16 cellular contexts compared by ENCODE assay signal in genomic region chr17:17798573-17799255, GRCh38. TPM values are rescaled to one million over a fixed set of nuclear protein-coding genes. Genes with fewer than 3 reads are reported as not detected.
DNase-seq lines count a peak whose midpoint lies in the region; ATAC-seq and TF ChIP-seq lines count a peak whose summit lies in the region.
"Had no signal": no experiment of that assay in that cellular context is flagged by ENCODE, and none has a peak within 500 bp of the region (broad histone marks: within the 10 kb centered on the region; RNA-seq: fewer than 3 reads in every experiment).

No MANE protein-coding gene starts in this region.

- no peak overlapping the region for H3K4me3 Mint-ChIP-seq in activated naive CD8-positive, alpha-beta T cell treated with anti-CD3 and anti-CD28 coated beads, Interleukin-2, amount 10 ng/mL, durations not matched to agents 7 days and 5 days
- no peak overlapping the region for H3K4me3 Mint-ChIP-seq in activated naive CD8-positive, alpha-beta T cell treated with anti-CD3 and anti-CD28 coated beads, Interleukin-2, amount 50 U/mL, for 24 hours
- no peak overlapping the region for H3K4me3 Mint-ChIP-seq in endodermal cell
- H3K4me3 Mint-ChIP-seq in activated CD8-positive, alpha-beta T cell treated with anti-CD3 and anti-CD28 coated beads for 36 hours, result no peak overlapping the region
- H3K4me3 Mint-ChIP-seq: B cell; CD4-positive, alpha-beta T cell; HFFc6 had no signal

- TF ChIP-seq CTCF in endodermal cell (conservative IDR thresholded peaks at IDR 0.05) (no peak), gastroesophageal sphincter (IDR thresholded peaks at IDR 0.05) (no peak)
- no peak for TF ChIP-seq CTCF in activated CD8-positive, alpha-beta T cell treated with anti-CD3 and anti-CD28 coated beads for 36 hours (IDR thresholded peaks at IDR 0.05)

- DNase-seq in activated naive CD8-positive, alpha-beta T cell treated with anti-CD3 and anti-CD28 coated beads, Interleukin-2, amount 10 ng/mL, durations not matched to agents 7 days and 5 days, result no peak
- no peak for DNase-seq in activated naive CD8-positive, alpha-beta T cell treated with anti-CD3 and anti-CD28 coated beads, Interleukin-2, amount 50 U/mL, for 24 hours
- DNase-seq in H7 (peak; percentile 56), endodermal cell (peak; percentile 52)
- no peak for DNase-seq in activated CD8-positive, alpha-beta T cell treated with anti-CD3 and anti-CD28 coated beads for 36 hours
- DNase-seq in stimulated activated CD4-positive, alpha-beta T cell treated with anti-CD3 and anti-CD28 coated beads, Interleukin-4, amount 100 ng/mL, for 1 hour, result no peak
- DNase-seq: 8988T; Caco-2; CD4-positive, alpha-beta T cell; GM23248; HCEC 1CT; HFFc6 had no signal

- H3K9me3 Mint-ChIP-seq in activated naive CD8-positive, alpha-beta T cell treated with anti-CD3 and anti-CD28 coated beads, Interleukin-2, amount 10 ng/mL, durations not matched to agents 7 days and 5 days, result no peaks in the 10 kb centered on the region
- no peaks in the 10 kb centered on the region for H3K9me3 Mint-ChIP-seq in activated naive CD8-positive, alpha-beta T cell treated with anti-CD3 and anti-CD28 coated beads, Interleukin-2, amount 50 U/mL, for 24 hours
- no peaks in the 10 kb centered on the region for H3K9me3 Mint-ChIP-seq in endodermal cell
- H3K9me3 Mint-ChIP-seq in activated CD8-positive, alpha-beta T cell treated with anti-CD3 and anti-CD28 coated beads for 36 hours, result no peaks in the 10 kb centered on the region
- H3K9me3 Mint-ChIP-seq: CD4-positive, alpha-beta T cell; HFFc6; IgD-negative memory B cell had no signal

- no peak overlapping the region for H3K9ac ChIP-seq in endodermal cell (ENCODE audit: extremely low read depth, low read length, poor library complexity, severe bottlenecking)
- H3K9ac ChIP-seq: GM23248 had no signal

- no peaks in the 10 kb centered on the region for H3K27me3 Mint-ChIP-seq in activated naive CD8-positive, alpha-beta T cell treated with anti-CD3 and anti-CD28 coated beads, Interleukin-2, amount 10 ng/mL, durations not matched to agents 7 days and 5 days
- no peaks in the 10 kb centered on the region for H3K27me3 Mint-ChIP-seq in activated naive CD8-positive, alpha-beta T cell treated with anti-CD3 and anti-CD28 coated beads, Interleukin-2, amount 50 U/mL, for 24 hours
- peaks cover 3% of the 10 kb centered on the region for H3K27me3 Mint-ChIP-seq in endodermal cell (ENCODE audit: insufficient read depth)
- H3K27me3 Mint-ChIP-seq in activated CD8-positive, alpha-beta T cell treated with anti-CD3 and anti-CD28 coated beads for 36 hours, result no peaks in the 10 kb centered on the region
- H3K27me3 Mint-ChIP-seq: B cell; CD4-positive, alpha-beta T cell; IgD-negative memory B cell had no signal

- intact Hi-C loops in activated CD8-positive, alpha-beta T cell treated with anti-CD3 and anti-CD28 coated beads for 36 hours (cut with micrococcal nuclease), result no loop called here

- no peak for TF ChIP-seq POLR2A in gastroesophageal sphincter (IDR thresholded peaks at IDR 0.05)

- H3K4me1 Mint-ChIP-seq in activated naive CD8-positive, alpha-beta T cell treated with anti-CD3 and anti-CD28 coated beads, Interleukin-2, amount 10 ng/mL, durations not matched to agents 7 days and 5 days, result peaks cover 2% of the 10 kb centered on the region
- H3K4me1 Mint-ChIP-seq in activated naive CD8-positive, alpha-beta T cell treated with anti-CD3 and anti-CD28 coated beads, Interleukin-2, amount 50 U/mL, for 24 hours, result peaks cover 4% of the 10 kb centered on the region
- peaks cover 8% of the 10 kb centered on the region for H3K4me1 Mint-ChIP-seq in endodermal cell
- H3K4me1 Mint-ChIP-seq in activated CD8-positive, alpha-beta T cell treated with anti-CD3 and anti-CD28 coated beads for 36 hours (ENCODE audit: low read depth), result peaks cover 4% of the 10 kb centered on the region
- H3K4me1 Mint-ChIP-seq: IgD-negative memory B cell had no signal

- no peak for TF ChIP-seq EP300 in gastroesophageal sphincter (IDR thresholded peaks at IDR 0.05)

- H3K27ac ChIP-seq in endodermal cell (ENCODE audit: low read depth, low read length), result no peak overlapping the region
- H3K27ac ChIP-seq in gastroesophageal sphincter, result no peak overlapping the region
- H3K27ac ChIP-seq: C4-2B, GM23248 had no signal

- peaks cover 3% of the 10 kb centered on the region for H3K36me3 Mint-ChIP-seq in activated naive CD8-positive, alpha-beta T cell treated with anti-CD3 and anti-CD28 coated beads, Interleukin-2, amount 10 ng/mL, durations not matched to agents 7 days and 5 days
- H3K36me3 Mint-ChIP-seq in activated naive CD8-positive, alpha-beta T cell treated with anti-CD3 and anti-CD28 coated beads, Interleukin-2, amount 50 U/mL, for 24 hours (ENCODE audit: low read depth), result peaks cover 9% of the 10 kb centered on the region
- peaks cover 25% of the 10 kb centered on the region for H3K36me3 Mint-ChIP-seq in endodermal cell (ENCODE audit: low read depth)
- H3K36me3 Mint-ChIP-seq in activated CD8-positive, alpha-beta T cell treated with anti-CD3 and anti-CD28 coated beads for 36 hours (ENCODE audit: low read depth), result peaks cover 4% of the 10 kb centered on the region
- H3K36me3 Mint-ChIP-seq: IgD-negative memory B cell had no signal

- H3K4me1 ChIP-seq in endodermal cell (ENCODE audit: control insufficient read depth, insufficient read depth, low read length), result peaks cover 3% of the 10 kb centered on the region
- H3K4me1 ChIP-seq in gastroesophageal sphincter, result peaks cover 0 to 72% (median 0%) of the 10 kb centered on the region in 3 donors
- H3K4me1 ChIP-seq: Caco-2 had no signal

- no peaks in the 10 kb centered on the region for H3K36me3 ChIP-seq in H7 (replicated peaks; ENCODE audit: control insufficient read depth, insufficient read depth, low read length)
- peaks cover 37% of the 10 kb centered on the region for H3K36me3 ChIP-seq in endodermal cell (ENCODE audit: control insufficient read depth, insufficient read depth, low read length)
- peaks cover 0 to 75% of the 10 kb centered on the region in 2 donors for H3K36me3 ChIP-seq in gastroesophageal sphincter

- H3K9me3 ChIP-seq in endodermal cell (ENCODE audit: control insufficient read depth, low read length) (no peaks in the 10 kb centered on the region), gastroesophageal sphincter (no peaks in the 10 kb centered on the region)
- H3K9me3 ChIP-seq: Caco-2 had no signal

- POLR2A ChIA-PET in activated naive CD8-positive, alpha-beta T cell treated with anti-CD3 and anti-CD28 coated beads, Interleukin-2, amount 10 ng/mL, durations not matched to agents 7 days and 5 days (lab: Charles Lee), result interaction anchor here (0.6 kb wide), 1 partner anchor 170 kb away, joined by 3 read pairs; no protein-coding TSS in a partner anchor
- POLR2A ChIA-PET in activated CD8-positive, alpha-beta T cell treated with anti-CD3 and anti-CD28 coated beads for 36 hours (lab: Charles Lee), result no interaction called here

- H3K27me3 ChIP-seq in H7 (ENCODE audit: control insufficient read depth, insufficient read depth, low read length) (no peaks in the 10 kb centered on the region), endodermal cell (ENCODE audit: control insufficient read depth, insufficient read depth, low read length, poor library complexity, severe bottlenecking) (no peaks in the 10 kb centered on the region), gastroesophageal sphincter (no peaks in the 10 kb centered on the region)

- CTCF ChIA-PET in activated CD8-positive, alpha-beta T cell treated with anti-CD3 and anti-CD28 coated beads for 36 hours (lab: Charles Lee), result interaction anchor here (0.9 kb wide), 1 partner anchor 86 kb away, joined by 3 read pairs; no protein-coding TSS in a partner anchor

- peak; percentile 16 for ATAC-seq in activated naive CD8-positive, alpha-beta T cell treated with anti-CD3 and anti-CD28 coated beads, Interleukin-2, amount 10 ng/mL, durations not matched to agents 7 days and 5 days (ENCODE audit: low read depth)
- no peak for ATAC-seq in activated naive CD8-positive, alpha-beta T cell treated with anti-CD3 and anti-CD28 coated beads, Interleukin-2, amount 50 U/mL, for 24 hours
- no peak for ATAC-seq in activated CD8-positive, alpha-beta T cell treated with anti-CD3 and anti-CD28 coated beads for 36 hours
- ATAC-seq in gastroesophageal sphincter, result no peak

- no peak overlapping the region for H3K27ac Mint-ChIP-seq in activated naive CD8-positive, alpha-beta T cell treated with anti-CD3 and anti-CD28 coated beads, Interleukin-2, amount 10 ng/mL, durations not matched to agents 7 days and 5 days
- H3K27ac Mint-ChIP-seq in activated naive CD8-positive, alpha-beta T cell treated with anti-CD3 and anti-CD28 coated beads, Interleukin-2, amount 50 U/mL, for 24 hours, result no peak overlapping the region
- H3K27ac Mint-ChIP-seq in endodermal cell, result no peak overlapping the region
- no peak overlapping the region for H3K27ac Mint-ChIP-seq in activated CD8-positive, alpha-beta T cell treated with anti-CD3 and anti-CD28 coated beads for 36 hours
- H3K27ac Mint-ChIP-seq: B cell; CD4-positive, alpha-beta T cell; HFFc6; IgD-negative memory B cell had no signal

- H3K4me3 ChIP-seq in H7 (ENCODE audit: insufficient read depth, low read depth, low read length), result no peak overlapping the region
- H3K4me3 ChIP-seq in endodermal cell (ENCODE audit: low read length), result no peak overlapping the region
- H3K4me3 ChIP-seq in gastroesophageal sphincter, result no peak overlapping the region
- H3K4me3 ChIP-seq: GM23248 had no signal

- WGBS in endodermal cell (ENCODE audit: insufficient coverage in 1 of 2, insufficient read length in 1 of 2), 2 experiments, result 94 to 98% methylated on average over 8 to 16 of the region's 16 CpGs
- no CpG with 5 or more reads among the region's 16 CpGs for WGBS in gastroesophageal sphincter (ENCODE audit: low coverage in 1 of 2), 2 donors

RNA-seq across cellular contexts. Expression of gene SREBF1, which starts 38.1 kb away (rescaled TPM):
- total RNA-seq in activated naive CD8-positive, alpha-beta T cell treated with anti-CD3 and anti-CD28 coated beads, Interleukin-2, amount 10 ng/mL, durations not matched to agents 7 days and 5 days, result 100 to 1,000 TPM; 218 to 229 TPM
- 34.2 and 43.6 TPM in 2 replicates for total RNA-seq in H7 (2014; rRNA removed; shearing (Covaris generic))
- total RNA-seq in endodermal cell (10 to 100 TPM; 39.0 to 58.2 TPM), gastroesophageal sphincter (10 to 100 TPM; 16.1 to 90.7 (median 56.1) TPM)
- polyA plus RNA-seq in endodermal cell (2013, experiment 1 of 2), result 69.1 TPM
- polyA plus RNA-seq in endodermal cell (2013, experiment 2 of 2), result 66.7 TPM
- total RNA-seq in activated CD8-positive, alpha-beta T cell treated with anti-CD3 and anti-CD28 coated beads for 36 hours, result 100 to 1,000 TPM; 103 to 116 TPM

Comparison
In these comparisons a context has a peak if more than half of its experiments do, and no peak if none do; other contexts are left out.
1. DNase-seq: peak in H7 (single experiment) and endodermal cell (single experiment); none in activated naive CD8-positive, alpha-beta T cell treated with anti-CD3 and anti-CD28 coated beads, Interleukin-2, amount 10 ng/mL, durations not matched to agents 7 days and 5 days (single experiment), activated naive CD8-positive, alpha-beta T cell treated with anti-CD3 and anti-CD28 coated beads, Interleukin-2, amount 50 U/mL, for 24 hours (single experiment), activated CD8-positive, alpha-beta T cell treated with anti-CD3 and anti-CD28 coated beads for 36 hours (single experiment) and stimulated activated CD4-positive, alpha-beta T cell treated with anti-CD3 and anti-CD28 coated beads, Interleukin-4, amount 100 ng/mL, for 1 hour (single experiment).